Comparison of ENCODE assay signal across 1 cellular context in the genomic region with DNA sequence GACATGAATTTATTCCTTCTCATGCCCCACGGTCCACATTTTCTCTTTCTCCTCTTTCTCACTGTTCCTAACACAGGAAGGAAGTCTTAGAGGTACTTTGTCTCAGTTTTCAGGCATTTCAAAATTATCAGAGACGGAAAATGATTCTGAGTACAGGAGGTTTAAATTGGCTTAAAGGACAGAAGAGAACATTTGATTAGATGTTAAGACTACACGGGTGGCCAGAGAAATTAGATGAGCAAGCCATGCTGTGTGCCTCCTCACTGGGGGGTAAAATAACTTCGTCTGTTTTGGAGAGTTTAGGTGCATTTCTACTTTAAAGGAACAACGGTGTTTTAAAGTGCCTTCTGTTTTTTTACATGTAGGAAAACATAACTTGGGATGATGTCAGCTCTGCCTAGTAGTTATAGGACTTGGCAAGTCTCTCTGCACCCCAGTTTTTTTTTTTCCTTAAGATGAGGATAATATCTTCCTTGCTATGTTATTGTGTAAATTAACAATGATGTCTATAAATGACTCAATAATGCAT.
TF ChIP-seq lines count a peak whose summit lies in the region.

No MANE protein-coding gene starts in this region.

TF ChIP-seq in WTC11, 78 proteins besides CTCF, POLR2A, EP300 and RAD21 (continued from another document):
- no peak for TF ChIP-seq USF2 (CRISPR knock-in tag; IDR thresholded peaks at IDR 0.05)
- TF ChIP-seq, protein P1, sequence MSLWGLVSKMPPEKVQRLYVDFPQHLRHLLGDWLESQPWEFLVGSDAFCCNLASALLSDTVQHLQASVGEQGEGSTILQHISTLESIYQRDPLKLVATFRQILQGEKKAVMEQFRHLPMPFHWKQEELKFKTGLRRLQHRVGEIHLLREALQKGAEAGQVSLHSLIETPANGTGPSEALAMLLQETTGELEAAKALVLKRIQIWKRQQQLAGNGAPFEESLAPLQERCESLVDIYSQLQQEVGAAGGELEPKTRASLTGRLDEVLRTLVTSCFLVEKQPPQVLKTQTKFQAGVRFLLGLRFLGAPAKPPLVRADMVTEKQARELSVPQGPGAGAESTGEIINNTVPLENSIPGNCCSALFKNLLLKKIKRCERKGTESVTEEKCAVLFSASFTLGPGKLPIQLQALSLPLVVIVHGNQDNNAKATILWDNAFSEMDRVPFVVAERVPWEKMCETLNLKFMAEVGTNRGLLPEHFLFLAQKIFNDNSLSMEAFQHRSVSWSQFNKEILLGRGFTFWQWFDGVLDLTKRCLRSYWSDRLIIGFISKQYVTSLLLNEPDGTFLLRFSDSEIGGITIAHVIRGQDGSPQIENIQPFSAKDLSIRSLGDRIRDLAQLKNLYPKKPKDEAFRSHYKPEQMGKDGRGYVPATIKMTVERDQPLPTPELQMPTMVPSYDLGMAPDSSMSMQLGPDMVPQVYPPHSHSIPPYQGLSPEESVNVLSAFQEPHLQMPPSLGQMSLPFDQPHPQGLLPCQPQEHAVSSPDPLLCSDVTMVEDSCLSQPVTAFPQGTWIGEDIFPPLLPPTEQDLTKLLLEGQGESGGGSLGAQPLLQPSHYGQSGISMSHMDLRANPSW (CRISPR knock-in tag; conservative IDR thresholded peaks at IDR 0.05; ENCODE audit: low read depth): no peak
- TF ChIP-seq IRF2 (CRISPR knock-in tag; IDR thresholded peaks at IDR 0.05; ENCODE audit: borderline replicate concordance, low read depth): no peak
- TF ChIP-seq PRRX2 (CRISPR knock-in tag; IDR thresholded peaks at IDR 0.05): no peak
- no peak for TF ChIP-seq NFATC4 (CRISPR knock-in tag; IDR thresholded peaks at IDR 0.05)
- TF ChIP-seq, protein P2, sequence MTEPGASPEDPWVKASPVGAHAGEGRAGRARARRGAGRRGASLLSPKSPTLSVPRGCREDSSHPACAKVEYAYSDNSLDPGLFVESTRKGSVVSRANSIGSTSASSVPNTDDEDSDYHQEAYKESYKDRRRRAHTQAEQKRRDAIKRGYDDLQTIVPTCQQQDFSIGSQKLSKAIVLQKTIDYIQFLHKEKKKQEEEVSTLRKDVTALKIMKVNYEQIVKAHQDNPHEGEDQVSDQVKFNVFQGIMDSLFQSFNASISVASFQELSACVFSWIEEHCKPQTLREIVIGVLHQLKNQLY (CRISPR knock-in tag; IDR thresholded peaks at IDR 0.05): no peak
- no peak for TF ChIP-seq HMGA2 (CRISPR knock-in tag; IDR thresholded peaks at IDR 0.05)
TF ChIP-seq in WTC11: peak in this region for 0.
